Comparison of ENCODE assay signal across 8 cellular contexts in the genomic region with DNA sequence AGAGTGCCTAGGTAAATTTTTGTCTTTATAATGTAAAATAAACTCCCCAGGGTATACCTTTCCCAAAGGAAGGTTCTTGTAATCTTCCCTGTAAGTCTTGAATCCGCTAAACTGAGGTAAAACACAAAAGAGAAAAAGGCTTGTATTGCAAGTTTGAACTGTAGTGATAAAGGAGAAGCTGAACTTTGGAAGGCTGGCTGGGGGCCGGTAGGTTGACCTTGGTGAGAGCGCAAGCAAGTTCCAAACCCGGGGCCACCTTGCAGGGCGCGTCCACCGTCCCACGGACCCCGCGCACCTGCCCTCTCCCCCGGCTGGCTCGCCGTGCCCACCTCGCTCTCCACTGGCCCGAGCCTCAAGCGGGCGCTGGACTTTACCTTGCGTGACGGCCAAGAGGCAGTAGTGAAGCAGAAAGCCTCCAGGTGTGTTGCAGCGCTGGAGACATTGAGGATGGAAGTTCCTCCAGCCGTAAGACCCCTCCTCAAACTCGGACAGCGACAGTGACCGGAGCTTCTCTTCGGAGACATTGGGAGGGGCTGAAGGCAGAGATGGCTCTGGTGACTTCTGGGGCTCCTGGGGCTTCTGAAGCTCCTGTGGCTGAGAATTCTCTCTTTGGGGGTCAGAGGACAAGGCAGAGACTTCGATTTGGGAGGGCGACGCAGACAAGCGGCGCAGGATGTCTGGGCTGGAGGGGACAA. TPM values are rescaled to one million over a fixed set of nuclear protein-coding genes. Genes with fewer than 3 reads are reported as not detected.
DNase-seq lines count a peak whose midpoint lies in the region; ATAC-seq and TF ChIP-seq lines count a peak whose summit lies in the region.

No MANE protein-coding gene starts in this region.

- no peaks in the 10 kb centered on the region for H4K20me1 ChIP-seq in SK-N-SH (ENCODE audit: insufficient read depth)

- 15% methylated on average over 19 of the region's 30 CpGs for WGBS in SK-N-SH (ENCODE audit: low lambda C conversion rate)
- WGBS in adrenal gland, 4 donors = 2% methylated on average over 7 to 30 of the region's 30 CpGs

- no peaks in the 10 kb centered on the region for H3K36me3 ChIP-seq in SK-N-SH (replicated peaks in 1 of 2; ENCODE audit: control insufficient read depth in 1 of 2, insufficient read depth in 2 of 2, low read length in 1 of 2)
- no peaks in the 10 kb centered on the region for H3K36me3 ChIP-seq in cardiac muscle cell
- no peaks in the 10 kb centered on the region for H3K36me3 ChIP-seq in adrenal gland (replicated peaks in 1 of 2)

- H3K9me3 ChIP-seq in SK-N-SH (no peaks in the 10 kb centered on the region), cardiac muscle cell (ENCODE audit: low read depth) (no peaks in the 10 kb centered on the region), adrenal gland (replicated peaks in 1 of 3) (no peaks in the 10 kb centered on the region)

- TF ChIP-seq CTCF in SK-N-SH (IDR thresholded peaks at IDR 0.05) (no peak), cardiac muscle cell (IDR thresholded peaks at IDR 0.05; ENCODE audit: low read depth, low read length) (no peak), adrenal gland (IDR thresholded peaks at IDR 0.05) (no peak)

- H3K4me1 ChIP-seq in SK-N-SH (ENCODE audit: control insufficient read depth in 1 of 2, insufficient read depth in 2 of 2, low read depth in 1 of 2, low read length in 1 of 2) (peaks cover 0 to 5% of the 10 kb centered on the region in 2 experiments; a peak in 1 of 4 replicates), cardiac muscle cell (ENCODE audit: low read depth) (no peaks in the 10 kb centered on the region), adrenal gland (replicated peaks in 1 of 2) (no peaks in the 10 kb centered on the region)

- H3K9ac ChIP-seq in SK-N-SH = no peak overlapping the region

- peak overlapping the region; percentile 75 for H3K4me2 ChIP-seq in SK-N-SH

- no peak for TF ChIP-seq EP300 in SK-N-SH (IDR thresholded peaks at IDR 0.05; ENCODE audit: borderline replicate concordance in 1 of 2, low read depth in 1 of 2, low read length in 1 of 2)

- H3K4me3 ChIP-seq in SK-N-SH (ENCODE audit: low read depth in 2 of 2, low read length in 1 of 2) (peak overlapping the region; percentile 53 to 59), cardiac muscle cell (peak overlapping the region; percentile 40), adrenal gland (peak overlapping the region in 1 of 4 donors; percentile 40)

- H3K79me2 ChIP-seq in SK-N-SH (ENCODE audit: insufficient read depth) = no peaks in the 10 kb centered on the region

- H3K27ac ChIP-seq in SK-N-SH (ENCODE audit: low read depth in 2 of 2, low read length in 1 of 2) (no peak overlapping the region), cardiac muscle cell (no peak overlapping the region), adrenal gland (no peak overlapping the region)

- TF ChIP-seq POLR2A in adrenal gland (IDR thresholded peaks at IDR 0.05) = no peak

- no peaks in the 10 kb centered on the region for H3F3A ChIP-seq in SK-N-SH (replicated peaks; ENCODE audit: insufficient read depth)

- ATAC-seq in GM18868 (IDR thresholded peaks at IDR 0.05; ENCODE audit: unreplicated experiment) = peak; percentile 2
- ATAC-seq in HG02571 (IDR thresholded peaks at IDR 0.05; ENCODE audit: unreplicated experiment) = peak; percentile 11
- peak; percentile 8 for ATAC-seq in sciatic nerve

- H3K27me3 ChIP-seq in SK-N-SH (ENCODE audit: insufficient read depth) (no peaks in the 10 kb centered on the region), cardiac muscle cell (peaks cover 26% of the 10 kb centered on the region), adrenal gland (peaks cover 4% of the 10 kb centered on the region)

- intact Hi-C loops in sciatic nerve (cut with DNase I) = no loop called here
- intact Hi-C loops in adrenal gland (cut with DNase I) = no loop called here

- CTCF ChIA-PET in SK-N-SH (lab: Yijun Ruan, JAX) = interaction anchor here (0.9 to 3.5 kb wide), 26 partner anchors 9 to 317 kb away, joined by 3 to 30 read pairs (median 4); no protein-coding TSS in a partner anchor

- DNase-seq in SK-N-SH (no peak), cardiac muscle cell (ENCODE audit: low read depth in 1 of 2, low spot score in 1 of 2) (no peak), sciatic nerve (ENCODE audit: low spot score) (no peak), NCI-H1930 (lab: John Stamatoyannopoulos, UW) (no peak), NAMALWA (ENCODE audit: low spot score) (no peak), adrenal gland (no peak)

- POLR2A ChIA-PET in SK-N-SH (lab: Yijun Ruan, JAX) = no interaction called here

- H2AFZ ChIP-seq in SK-N-SH (ENCODE audit: low read depth) = 0 out of 2 replicates have a peak overlapping the region, but pooled peaks have one; percentile 41

- no peak for TF ChIP-seq RAD21 in SK-N-SH (IDR thresholded peaks at IDR 0.05; ENCODE audit: low read length)

- no peaks in the 10 kb centered on the region for H3K9me2 ChIP-seq in SK-N-SH

TF ChIP-seq in SK-N-SH, 30 proteins besides CTCF, POLR2A, EP300 and RAD21:
- no peak for TF ChIP-seq NRF1 (IDR thresholded peaks at IDR 0.05; ENCODE audit: low read depth, low read length)
- no peak for TF ChIP-seq RCOR1 (IDR thresholded peaks at IDR 0.05; ENCODE audit: low read length)
- no peak for TF ChIP-seq POLR2AphosphoS5 (IDR thresholded peaks at IDR 0.05; ENCODE audit: low read depth, low read length)
- TF ChIP-seq, protein P1, sequence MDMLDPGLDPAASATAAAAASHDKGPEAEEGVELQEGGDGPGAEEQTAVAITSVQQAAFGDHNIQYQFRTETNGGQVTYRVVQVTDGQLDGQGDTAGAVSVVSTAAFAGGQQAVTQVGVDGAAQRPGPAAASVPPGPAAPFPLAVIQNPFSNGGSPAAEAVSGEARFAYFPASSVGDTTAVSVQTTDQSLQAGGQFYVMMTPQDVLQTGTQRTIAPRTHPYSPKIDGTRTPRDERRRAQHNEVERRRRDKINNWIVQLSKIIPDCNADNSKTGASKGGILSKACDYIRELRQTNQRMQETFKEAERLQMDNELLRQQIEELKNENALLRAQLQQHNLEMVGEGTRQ (IDR thresholded peaks at IDR 0.05; ENCODE audit: borderline replicate concordance, low read depth, low read length) = no peak
- TF ChIP-seq, protein P2, sequence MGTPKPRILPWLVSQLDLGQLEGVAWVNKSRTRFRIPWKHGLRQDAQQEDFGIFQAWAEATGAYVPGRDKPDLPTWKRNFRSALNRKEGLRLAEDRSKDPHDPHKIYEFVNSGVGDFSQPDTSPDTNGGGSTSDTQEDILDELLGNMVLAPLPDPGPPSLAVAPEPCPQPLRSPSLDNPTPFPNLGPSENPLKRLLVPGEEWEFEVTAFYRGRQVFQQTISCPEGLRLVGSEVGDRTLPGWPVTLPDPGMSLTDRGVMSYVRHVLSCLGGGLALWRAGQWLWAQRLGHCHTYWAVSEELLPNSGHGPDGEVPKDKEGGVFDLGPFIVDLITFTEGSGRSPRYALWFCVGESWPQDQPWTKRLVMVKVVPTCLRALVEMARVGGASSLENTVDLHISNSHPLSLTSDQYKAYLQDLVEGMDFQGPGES (IDR thresholded peaks at IDR 0.05; ENCODE audit: low read depth, low read length) = no peak
- no peak for TF ChIP-seq FOXJ3 (CRISPR knock-in tag; IDR thresholded peaks at IDR 0.05)
- TF ChIP-seq MEF2A (IDR thresholded peaks at IDR 0.05; ENCODE audit: borderline replicate concordance, low read depth) = no peak
- TF ChIP-seq RFX5 (IDR thresholded peaks at IDR 0.05; ENCODE audit: low read length) = no peak
- TF ChIP-seq EZH2phosphoT487 (IDR thresholded peaks at IDR 0.05; ENCODE audit: borderline replicate concordance, low read depth) = no peak
- no peak for TF ChIP-seq CHD2 (IDR thresholded peaks at IDR 0.05; ENCODE audit: low read length, partially characterized antibody)
- TF ChIP-seq ELF1 (IDR thresholded peaks at IDR 0.05) = no peak
- no peak for TF ChIP-seq YY1 (IDR thresholded peaks at IDR 0.05; ENCODE audit: low read depth)
- TF ChIP-seq GATA2 (CRISPR knock-in tag; IDR thresholded peaks at IDR 0.05) = no peak
- TF ChIP-seq TAF1 (IDR thresholded peaks at IDR 0.05; ENCODE audit: borderline replicate concordance, low read depth, low read length) = no peak
- TF ChIP-seq SIN3A (IDR thresholded peaks at IDR 0.05; ENCODE audit: borderline replicate concordance, low read depth, low read length) = no peak
- no peak for TF ChIP-seq MXI1 (IDR thresholded peaks at IDR 0.05; ENCODE audit: low read depth, low read length)
- TF ChIP-seq, protein P3, sequence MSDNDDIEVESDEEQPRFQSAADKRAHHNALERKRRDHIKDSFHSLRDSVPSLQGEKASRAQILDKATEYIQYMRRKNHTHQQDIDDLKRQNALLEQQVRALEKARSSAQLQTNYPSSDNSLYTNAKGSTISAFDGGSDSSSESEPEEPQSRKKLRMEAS (IDR thresholded peaks at IDR 0.05; ENCODE audit: low read depth) = no peak

RNA-seq across cellular contexts. Expression of a gene that starts 0.4 kb away (rescaled TPM):
- polyA plus RNA-seq in SK-N-SH (2012; rRNA removed) = 0.02 TPM in 1 of 2 replicates, not detected in the other
- polyA plus RNA-seq in SK-N-SH (2012; cell fraction: cytosol; rRNA removed) = under 0.01 and 0.01 TPM in 2 replicates
- polyA plus RNA-seq in SK-N-SH (2012; cell fraction: nucleus; rRNA removed) = not detected in 2 replicates
- total RNA-seq in cardiac muscle cell = under 0.01 TPM in 1 of 2 replicates, not detected in the other
- not detected in 2 replicates for polyA plus RNA-seq in cardiac muscle cell
- 0.36 TPM for total RNA-seq in sciatic nerve
- total RNA-seq in adrenal gland = under 1 TPM in 6 of 8 donors, not detected in 2; 0.06 to 0.46 (median 0.21) TPM
- 1 to 10 TPM in 1 of 3 donors, under 1 TPM in 2; 0.10 to 1.6 (median 0.24) TPM for polyA plus RNA-seq in adrenal gland
